Comparison of ENCODE assay signal across 8 cellular contexts in the genomic region with DNA sequence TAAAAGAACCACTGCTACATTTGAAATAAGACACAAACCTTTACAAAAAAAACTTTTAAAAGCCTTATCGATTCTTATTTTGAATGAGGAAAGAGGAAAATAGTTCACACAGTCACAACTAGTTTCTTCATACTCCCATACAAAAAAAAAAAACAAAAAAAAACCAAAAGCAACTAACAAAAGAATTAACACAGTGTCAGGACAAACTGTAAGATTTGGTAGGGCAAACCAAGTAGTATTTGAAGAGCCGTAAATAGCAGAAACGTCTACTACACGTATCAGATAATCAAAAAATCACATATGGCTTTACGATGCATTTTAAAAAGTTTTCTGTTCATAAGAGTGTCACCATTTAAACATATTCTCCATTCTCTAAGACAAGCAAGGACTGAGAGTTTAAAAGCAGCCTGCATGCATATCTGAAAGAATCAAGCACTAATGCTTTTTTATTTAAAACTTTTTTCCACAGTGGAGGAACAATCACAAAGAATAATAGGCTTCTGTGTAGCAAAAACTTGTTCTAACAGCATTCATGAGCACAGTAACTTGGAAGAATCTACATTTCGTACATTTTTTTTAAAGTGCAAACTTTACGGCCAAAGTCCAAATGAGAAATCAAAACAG. TPM values are rescaled to one million over a fixed set of nuclear protein-coding genes. Genes with fewer than 3 reads are reported as not detected.
DNase-seq lines count a peak whose midpoint lies in the region; ATAC-seq and TF ChIP-seq lines count a peak whose summit lies in the region.

No MANE protein-coding gene starts in this region.

- H3K36me3 ChIP-seq in Peyer's patch (no peaks in the 10 kb centered on the region), esophagus muscularis mucosa (no peaks in the 10 kb centered on the region), ovary (no peaks in the 10 kb centered on the region)

- WGBS in esophagus muscularis mucosa = under 1% methylated on average over 7 of the region's 7 CpGs
- WGBS in ovary, 3 donors = 1% methylated on average over 7 of the region's 7 CpGs

- peaks cover 49% of the 10 kb centered on the region for H3K36me3 Mint-ChIP-seq in Calu3 (ENCODE audit: insufficient read depth, unreplicated experiment)

- BruUV-seq in Calu3 (replicated peaks; lab: Mats Ljungman, UMichigan) = no TSS peak

- no peaks in the 10 kb centered on the region for H3K9me3 ChIP-seq in Peyer's patch
- no peaks in the 10 kb centered on the region for H3K9me3 ChIP-seq in esophagus muscularis mucosa
- no peaks in the 10 kb centered on the region for H3K9me3 ChIP-seq in ovary

- H3K27me3 ChIP-seq in Peyer's patch (no peaks in the 10 kb centered on the region), esophagus muscularis mucosa (no peaks in the 10 kb centered on the region), ovary (no peaks in the 10 kb centered on the region)

- H3K27ac Mint-ChIP-seq in Calu3 (ENCODE audit: unreplicated experiment) = peak overlapping the region; percentile 99

- no peak for TF ChIP-seq CTCF in Calu3 (IDR thresholded peaks at IDR 0.05; ENCODE audit: unreplicated experiment)
- no peak for TF ChIP-seq CTCF in Peyer's patch (IDR thresholded peaks at IDR 0.05)
- no peak for TF ChIP-seq CTCF in esophagus muscularis mucosa (IDR thresholded peaks at IDR 0.05)
- no peak for TF ChIP-seq CTCF in ovary (IDR thresholded peaks at IDR 0.05)

- H3K9me3 Mint-ChIP-seq in Calu3 (ENCODE audit: low read depth, unreplicated experiment) = no peaks in the 10 kb centered on the region

- H3K27me3 Mint-ChIP-seq in Calu3 (ENCODE audit: unreplicated experiment) = no peaks in the 10 kb centered on the region

- TF ChIP-seq POLR2A in Peyer's patch (IDR thresholded peaks at IDR 0.05) (no peak), esophagus muscularis mucosa (IDR thresholded peaks at IDR 0.05; ENCODE audit: low read depth) (no peak), ovary (IDR thresholded peaks at IDR 0.05) (no peak)

- no peak for TF ChIP-seq EP300 in esophagus muscularis mucosa (IDR thresholded peaks at IDR 0.05)
- TF ChIP-seq EP300 in ovary (IDR thresholded peaks at IDR 0.05) = no peak

- H3K4me3 Mint-ChIP-seq in Calu3 (ENCODE audit: low read depth, unreplicated experiment) = peak overlapping the region; percentile 99

- peak overlapping the region; percentile 92 to 99 (median 97) for H3K27ac ChIP-seq in Peyer's patch
- peak overlapping the region; percentile 95 to 99 (median 97) for H3K27ac ChIP-seq in esophagus muscularis mucosa (replicated peaks in 1 of 4)
- peak overlapping the region in 1 of 2 donors; percentile 88 for H3K27ac ChIP-seq in ovary

- peaks cover 0 to 36% (median 4%) of the 10 kb centered on the region in 4 donors for H3K4me1 ChIP-seq in Peyer's patch
- peaks cover 50 to 63% (median 60%) of the 10 kb centered on the region in 4 donors for H3K4me1 ChIP-seq in esophagus muscularis mucosa
- peaks cover 12% of the 10 kb centered on the region for H3K4me1 ChIP-seq in ovary (ENCODE audit: insufficient read depth)

- H3K4me3 ChIP-seq in Peyer's patch (peak overlapping the region; percentile 71 to 99 (median 91)), esophagus muscularis mucosa (peak overlapping the region; percentile 70 to 98 (median 87)), ovary (peak overlapping the region; percentile 84)

- intact Hi-C loops in Calu3 (cut with micrococcal nuclease; ENCODE audit: unreplicated experiment) (loop anchor here (2.0 to 5.0 kb wide), 3 partner anchors 86 to 151 kb away; no protein-coding TSS in a partner anchor), esophagus muscularis mucosa (cut with DNase I) (loop anchor here (10.0 kb wide), 1 partner anchor 58 kb away; no protein-coding TSS in a partner anchor), ovary (cut with DNase I) (loop anchor here in 1 of 4 donors (10.0 kb wide), 1 partner anchor 108 kb away; no protein-coding TSS in a partner anchor)

- CTCF ChIA-PET in Calu3 (lab: Charles Lee) = interaction anchor here (1.2 to 3.3 kb wide), 2 partner anchors 50 to 127 kb away, joined by 4 to 24 read pairs; no protein-coding TSS in a partner anchor

- DNase-seq in Calu3 (no peak), Peyer's patch (no peak), esophagus muscularis mucosa (ENCODE audit: extremely low spot score) (no peak), ovary (no peak), iPS-NIHi7 (ENCODE audit: extremely low spot score) (no peak)
- DNase-seq in activated CD4-positive, CD25-positive, alpha-beta regulatory T cell treated with anti-CD3 and anti-CD28 coated beads, Interleukin-2, amount 50 U/mL, for 72 hours = no peak
- DNase-seq in NK-92 treated with Interleukin-12 subunit alpha and Interleukin-12 subunit beta, amount 100 ng/mL, for 24 hours (lab: John Stamatoyannopoulos, UW) = no peak

- H3K4me1 Mint-ChIP-seq in Calu3 (ENCODE audit: low read depth, unreplicated experiment) = peaks cover 27% of the 10 kb centered on the region

- no peak for ATAC-seq in GM21381 (IDR thresholded peaks at IDR 0.05; ENCODE audit: unreplicated experiment)

RNA-seq across cellular contexts. Expression of gene PICALM, which starts 2.2 kb away (rescaled TPM):
- total RNA-seq in Calu3 (2022) (116 and 124 TPM in 2 replicates), Peyer's patch (100 to 1,000 TPM; 201 to 292 (median 237) TPM), esophagus muscularis mucosa (100 to 1,000 TPM; 228 to 281 (median 266) TPM), ovary (100 to 1,000 TPM; 176 to 274 (median 206) TPM)
- polyA plus RNA-seq in ovary = 100 to 1,000 TPM; 103 to 250 TPM
